Comparison of ENCODE assay signal across 17 cellular contexts in genomic region chr3:34533468-34533867, GRCh38.
"Had no signal": no experiment of that assay in that cellular context is flagged by ENCODE, and none has a peak within 500 bp of the region (broad histone marks: within the 10 kb centered on the region; RNA-seq: fewer than 3 reads in every experiment).

No MANE protein-coding gene starts in this region.

- H3K4me1 ChIP-seq: lower lobe of right lung, right lobe of liver, uterus had no signal

- H3K27ac ChIP-seq: lower lobe of right lung, right lobe of liver, thoracic aorta, uterus, WERI-Rb-1 had no signal

- ATAC-seq: activated CD4-positive, CD25-positive, alpha-beta regulatory T cell treated with anti-CD3 and anti-CD28 coated beads, Interleukin-2, amount 50 U/mL, for 24 hours; left lobe of liver; lower lobe of right lung; right lobe of liver; stimulated activated naive CD8-positive, alpha-beta T cell treated with anti-CD3 and anti-CD28 coated beads, Interleukin-15, Interleukin-2, amounts not matched to agents 100 U/mL and 50 U/mL, for 24 hours had no signal

- H3K36me3 ChIP-seq: lower lobe of right lung, right lobe of liver, thoracic aorta, uterus, WERI-Rb-1 had no signal

- H3K9me3 ChIP-seq: lower lobe of right lung, right lobe of liver, thoracic aorta, uterus had no signal

- H3K27me3 ChIP-seq: right lobe of liver, uterus had no signal

- DNase-seq: activated CD4-positive, alpha-beta T cell treated with anti-CD3 and anti-CD28 coated beads for 48 hours; activated CD4-positive, alpha-beta T cell treated with anti-CD3 and anti-CD28 coated beads, Interleukin-2, amount 50 U/mL, for 48 hours; activated CD8-positive, alpha-beta memory T cell treated with anti-CD3 and anti-CD28 coated beads for 24 hours; activated effector memory CD4-positive, alpha-beta T cell treated with Interleukin-2 at 50 U/mL for 16 hours; activated naive CD4-positive, alpha-beta T cell treated with Interleukin-2 at 50 U/mL for 16 hours; central memory CD4-positive, alpha-beta T cell; kidney glomerular epithelial cell; lower lobe of right lung; mesendoderm; right lobe of liver; stimulated activated CD4-positive, alpha-beta T cell treated with anti-CD3 and anti-CD28 coated beads, Interleukin-2, amount 100 ng/mL, for 48 hours; stimulated activated naive CD8-positive, alpha-beta T cell treated with anti-CD3 and anti-CD28 coated beads, Interleukin-15, Interleukin-2, amounts not matched to agents 100 U/mL and 50 U/mL, for 24 hours; uterus; WERI-Rb-1 had no signal

- H3K4me3 ChIP-seq: lower lobe of right lung, right lobe of liver, thoracic aorta, uterus had no signal
